ENCODE assay signal across 8 cellular contexts in the genomic region with DNA sequence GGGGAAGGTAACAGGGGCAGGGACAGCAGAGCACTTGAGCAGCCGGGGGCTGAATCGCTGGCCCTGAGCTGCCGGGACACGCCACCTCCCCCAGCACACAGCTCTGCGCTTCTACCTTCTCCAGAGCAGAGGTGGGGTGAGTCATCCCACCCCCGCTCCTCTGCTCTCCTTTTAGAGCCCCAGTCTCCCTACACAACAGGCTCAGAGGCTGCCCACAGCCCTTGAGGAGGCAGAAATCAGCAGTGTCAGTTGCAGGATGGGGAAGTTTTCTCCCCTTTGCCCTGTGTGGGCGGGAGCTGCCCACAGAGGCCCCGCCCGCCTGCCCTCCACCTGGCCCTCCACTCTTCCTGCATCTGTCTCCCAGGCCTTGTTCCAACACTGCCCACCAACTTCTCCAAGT.
DNase-seq lines count a peak whose midpoint lies in the region; ATAC-seq and TF ChIP-seq lines count a peak whose summit lies in the region.

No MANE protein-coding gene starts in this region.

- H3K4me3 ChIP-seq in skeletal muscle satellite cell (ENCODE audit: low read length): peak overlapping the region; percentile 14

- H3K4me1 ChIP-seq in skeletal muscle satellite cell (ENCODE audit: control insufficient read depth, insufficient read depth, low read length): peaks cover 14% of the 10 kb centered on the region

- POLR2A ChIA-PET in CD4-positive, alpha-beta T cell (lab: Charles Lee): interaction anchor here (0.6 to 3.0 kb wide), 6 partner anchors 11 to 96 kb away, joined by 3 to 12 read pairs (median 6); a partner anchor contains a TSS

- H3K4me3 Mint-ChIP-seq in CD4-positive, alpha-beta T cell: peak overlapping the region; percentile 75

- H3K27ac Mint-ChIP-seq in CD4-positive, alpha-beta T cell: no peak overlapping the region

- no peak overlapping the region for H3K9ac ChIP-seq in skeletal muscle satellite cell (ENCODE audit: low read depth, low read length)

- peak in 8 of 10 experiments; percentile 35 to 62 (median 50) for DNase-seq in CD4-positive, alpha-beta T cell
- DNase-seq in HUDEP-2 (lab: John Stamatoyannopoulos, UW; ENCODE audit: unreplicated experiment in 76 of 76) (peak in 42 of 76 experiments; percentile 2 to 81 (median 41)), HuH-7.5 (ENCODE audit: low spot score) (no peak), midbrain (lab: John Stamatoyannopoulos, UW) (no peak)
- peak; percentile 80 for DNase-seq in activated CD4-positive, alpha-beta T cell treated with anti-CD3 and anti-CD28 coated beads for 48 hours

- TF ChIP-seq CTCF in CD4-positive, alpha-beta T cell (IDR thresholded peaks at IDR 0.05): no peak

- H3K27me3 Mint-ChIP-seq in CD4-positive, alpha-beta T cell: no peaks in the 10 kb centered on the region

- CTCF ChIA-PET in CD4-positive, alpha-beta T cell (lab: Charles Lee): interaction anchor here (0.9 to 2.0 kb wide), 3 partner anchors 8 to 98 kb away, joined by 3 to 6 read pairs (median 4); no protein-coding TSS in a partner anchor

- no peaks in the 10 kb centered on the region for H3K27me3 ChIP-seq in CD4-positive, alpha-beta T cell (ENCODE audit: control insufficient read depth, insufficient read depth, low read length)
- peaks cover 4% of the 10 kb centered on the region for H3K27me3 ChIP-seq in skeletal muscle satellite cell (ENCODE audit: control insufficient read depth, insufficient read depth, low read length)

- peak; percentile 75 for ATAC-seq in CD4-positive, alpha-beta T cell (ENCODE audit: poor library complexity)
- ATAC-seq in GM21447 (IDR thresholded peaks at IDR 0.05; ENCODE audit: unreplicated experiment): peak; percentile 63
- ATAC-seq in esophagus mucosa: peak; percentile 65

- intact Hi-C loops in CD4-positive, alpha-beta T cell (cut with DNase I, micrococcal nuclease): no loop called here

- H3K27ac ChIP-seq in CD4-positive, alpha-beta T cell (ENCODE audit: low read depth, low read length): peak overlapping the region; percentile 73

- H3K9me3 Mint-ChIP-seq in CD4-positive, alpha-beta T cell: no peaks in the 10 kb centered on the region

- H3K36me3 Mint-ChIP-seq in CD4-positive, alpha-beta T cell (ENCODE audit: low read depth): peaks cover 96% of the 10 kb centered on the region

- H3K9me3 ChIP-seq in CD4-positive, alpha-beta T cell (ENCODE audit: control insufficient read depth, low read length): no peaks in the 10 kb centered on the region
- H3K9me3 ChIP-seq in skeletal muscle satellite cell (replicated peaks; ENCODE audit: low read length): no peaks in the 10 kb centered on the region

- no peaks in the 10 kb centered on the region for H3K36me3 ChIP-seq in skeletal muscle satellite cell (ENCODE audit: insufficient read depth, low read length)

- peak overlapping the region; percentile 65 for H3K4me2 ChIP-seq in skeletal muscle satellite cell (ENCODE audit: low read length)

- peaks cover 51% of the 10 kb centered on the region for H3K4me1 Mint-ChIP-seq in CD4-positive, alpha-beta T cell (ENCODE audit: low read depth)

Comparison
In these comparisons a context has a peak if more than half of its experiments do, and no peak if none do; other contexts are left out.
1. DNase-seq: peak in CD4-positive, alpha-beta T cell (8 of 10), HUDEP-2 (42 of 76) and activated CD4-positive, alpha-beta T cell treated with anti-CD3 and anti-CD28 coated beads for 48 hours (single experiment); none in HuH-7.5 (single experiment) and midbrain (single experiment).
2. Peak in every context shown above with its lines, with median percentiles within 50 percentile points of each other: ATAC-seq.